In genomic region chr3:32881624-32882023, GRCh38 we compare ENCODE assay signal across 19 cellular contexts.
DNase-seq lines count a peak whose midpoint lies in the region; ATAC-seq, FAIRE-seq and TF ChIP-seq lines count a peak whose summit lies in the region.
"Had no signal": no experiment of that assay in that cellular context is flagged by ENCODE, and none has a peak within 500 bp of the region (broad histone marks: within the 10 kb centered on the region; RNA-seq: fewer than 3 reads in every experiment).

No MANE protein-coding gene starts in this region.

- no peak for FAIRE-seq in HepG2 (lab: Jason Lieb, UNC)
- FAIRE-seq: GM12892 had no signal

- H3K4me3 Mint-ChIP-seq in WTC11: no peak overlapping the region
- H3K4me3 Mint-ChIP-seq in nephron: no peak overlapping the region
- no peak overlapping the region for H3K4me3 Mint-ChIP-seq in progenitor cell of endocrine pancreas (ENCODE audit: low read depth)
- H3K4me3 Mint-ChIP-seq: CD14-positive monocyte; CD4-positive, alpha-beta memory T cell; IgD-negative memory B cell had no signal

- intact Hi-C loops in HepG2 (cut with micrococcal nuclease; ENCODE audit: unreplicated experiment) (no loop called here), right lobe of liver (cut with DNase I) (no loop called here), left colon (cut with DNase I, micrococcal nuclease) (no loop called here)

- peaks cover 98% of the 10 kb centered on the region for H3K79me2 ChIP-seq in HepG2 (ENCODE audit: insufficient read depth, low read length)

- peak overlapping the region; percentile 20 for H3K27ac ChIP-seq in HepG2 (ENCODE audit: extremely low read length, insufficient read depth, low read length)
- H3K27ac ChIP-seq in right lobe of liver: no peak overlapping the region
- no peak overlapping the region for H3K27ac ChIP-seq in Peyer's patch
- H3K27ac ChIP-seq: BLaER1, HL-60 had no signal

- no peak for TF ChIP-seq RAD21 in HepG2 (CRISPR knock-in tag; IDR thresholded peaks at IDR 0.05)

- H4K20me1 ChIP-seq in HepG2 (ENCODE audit: insufficient read depth, low read length): peaks cover 98% of the 10 kb centered on the region
- H4K20me1 ChIP-seq: BLaER1 had no signal

- no peak for TF ChIP-seq POLR2A in HepG2 (IDR thresholded peaks at IDR 0.05; ENCODE audit: insufficient read depth in 1 of 2, low read depth in 2 of 2, low read length in 2 of 2)
- TF ChIP-seq POLR2A in right lobe of liver (IDR thresholded peaks at IDR 0.05): no peak
- TF ChIP-seq POLR2A in Peyer's patch (IDR thresholded peaks at IDR 0.05): no peak

- H3K27me3 Mint-ChIP-seq in WTC11 (ENCODE audit: low read depth): no peaks in the 10 kb centered on the region
- H3K27me3 Mint-ChIP-seq in nephron (ENCODE audit: low read depth): peaks cover 18% of the 10 kb centered on the region
- H3K27me3 Mint-ChIP-seq in progenitor cell of endocrine pancreas: no peaks in the 10 kb centered on the region

- H3K36me3 ChIP-seq in HepG2 (replicated peaks in 1 of 2; ENCODE audit: control insufficient read depth in 1 of 2, insufficient read depth in 2 of 2, low read length in 2 of 2): peaks cover 51 to 81% of the 10 kb centered on the region in 2 experiments
- H3K36me3 ChIP-seq in right lobe of liver: no peaks in the 10 kb centered on the region
- no peaks in the 10 kb centered on the region for H3K36me3 ChIP-seq in Peyer's patch

- no peaks in the 10 kb centered on the region for H3K9me3 Mint-ChIP-seq in WTC11
- no peaks in the 10 kb centered on the region for H3K9me3 Mint-ChIP-seq in nephron
- no peaks in the 10 kb centered on the region for H3K9me3 Mint-ChIP-seq in progenitor cell of endocrine pancreas (ENCODE audit: low read depth)

- BruUV-seq in HepG2 (replicated peaks; lab: Mats Ljungman, UMichigan): no TSS peak

- H3K36me3 Mint-ChIP-seq in WTC11 (peaks cover 61% of the 10 kb centered on the region), nephron (ENCODE audit: low read depth) (peaks cover 19% of the 10 kb centered on the region), progenitor cell of endocrine pancreas (ENCODE audit: insufficient read depth) (peaks cover 13% of the 10 kb centered on the region)
- H3K36me3 Mint-ChIP-seq: CD4-positive, alpha-beta memory T cell had no signal

- TF ChIP-seq EP300 in HepG2 (IDR thresholded peaks at IDR 0.05; ENCODE audit: low read depth in 2 of 2, low read length in 2 of 2) (no peak), HepG2 (CRISPR knock-in tag; IDR thresholded peaks at IDR 0.05; ENCODE audit: borderline replicate concordance) (no peak)

- ATAC-seq in HepG2: no peak
- ATAC-seq in right lobe of liver: no peak
- no peak for ATAC-seq in WTC11
- no peak for ATAC-seq in left colon

- H3K27ac Mint-ChIP-seq in WTC11: peak overlapping the region; percentile 64
- peak overlapping the region; percentile 15 to 51 (median 42) for H3K27ac Mint-ChIP-seq in nephron
- H3K27ac Mint-ChIP-seq in progenitor cell of endocrine pancreas: peak overlapping the region; percentile 29
- H3K27ac Mint-ChIP-seq: CD14-positive monocyte; CD4-positive, alpha-beta memory T cell; IgD-negative memory B cell had no signal

- H3K4me1 ChIP-seq in HepG2 (ENCODE audit: insufficient read depth, low read length) (peaks cover 71% of the 10 kb centered on the region), right lobe of liver (no peaks in the 10 kb centered on the region), Peyer's patch (no peaks in the 10 kb centered on the region)
- H3K4me1 ChIP-seq: BLaER1 had no signal

- H3K4me3 ChIP-seq in HepG2 (replicated peaks in 1 of 3; ENCODE audit: insufficient read depth in 1 of 3, low read depth in 2 of 3, low read length in 3 of 3): no peak overlapping the region
- H3K4me3 ChIP-seq in right lobe of liver: no peak overlapping the region
- no peak overlapping the region for H3K4me3 ChIP-seq in Peyer's patch
- H3K4me3 ChIP-seq: BLaER1 had no signal

- CTCF ChIA-PET in HepG2 (lab: Yijun Ruan, JAX; ENCODE audit: low intra/inter-chr PET ratio, low total read pairs) (no interaction called here), WTC11 (lab: Charles Lee) (no interaction called here)

- no peak overlapping the region for H2AFZ ChIP-seq in HepG2 (ENCODE audit: low read length)

- in situ Hi-C loops in HepG2 (cut with HindIII; ENCODE audit: extremely low pct_ligation_motif_present, low pct_unique_long_range_greater_than_20kb): loop anchor here (10.0 kb wide), 1 partner anchor 57 kb away; no protein-coding TSS in a partner anchor

- H3K27me3 ChIP-seq in HepG2 (ENCODE audit: control insufficient read depth in 1 of 2, insufficient read depth in 2 of 2, low read length in 2 of 2): no peaks in the 10 kb centered on the region
- H3K27me3 ChIP-seq in right lobe of liver: no peaks in the 10 kb centered on the region
- H3K27me3 ChIP-seq in Peyer's patch: no peaks in the 10 kb centered on the region
- H3K27me3 ChIP-seq: BLaER1 had no signal

- peaks cover 85% of the 10 kb centered on the region for H3K4me1 Mint-ChIP-seq in WTC11
- H3K4me1 Mint-ChIP-seq in nephron: peaks cover 17% of the 10 kb centered on the region
- H3K4me1 Mint-ChIP-seq in progenitor cell of endocrine pancreas (ENCODE audit: low read depth): peaks cover 25% of the 10 kb centered on the region

- no peak for TF ChIP-seq CTCF in HepG2 (CRISPR knock-in tag; IDR thresholded peaks at IDR 0.05)
- TF ChIP-seq CTCF in right lobe of liver (IDR thresholded peaks at IDR 0.05): no peak
- TF ChIP-seq CTCF in WTC11 (IDR thresholded peaks at IDR 0.05): no peak
- no peak for TF ChIP-seq CTCF in nephron (IDR thresholded peaks at IDR 0.05; ENCODE audit: unreplicated experiment in 3 of 3)
- no peak for TF ChIP-seq CTCF in progenitor cell of endocrine pancreas (IDR thresholded peaks at IDR 0.05; ENCODE audit: unreplicated experiment)
- TF ChIP-seq CTCF in Peyer's patch (IDR thresholded peaks at IDR 0.05): no peak

- H3K9ac ChIP-seq in HepG2 (ENCODE audit: insufficient read depth, low read depth, low read length): no peak overlapping the region
- H3K9ac ChIP-seq: BLaER1 had no signal

- H3K4me2 ChIP-seq in HepG2 (ENCODE audit: low read depth, low read length): no peak overlapping the region
- H3K4me2 ChIP-seq: BLaER1 had no signal

- DNase-seq in HepG2 (ENCODE audit: low spot score) (no peak), right lobe of liver (no peak), WTC11 (ENCODE audit: low spot score) (no peak), progenitor cell of endocrine pancreas (ENCODE audit: low spot score, unreplicated experiment) (no peak), left colon (no peak), Peyer's patch (no peak), SKM-1 treated with dmso at 0.1 percent for 144 hours (lab: John Stamatoyannopoulos, UW; ENCODE audit: unreplicated experiment) (no peak)
- DNase-seq: 8988T; CD4-positive, alpha-beta memory T cell; DMS153; DMS79; GDM1; HCEC 1CT had no signal

- POLR2A ChIA-PET in HepG2 (lab: Yijun Ruan, JAX): no interaction called here
- POLR2A ChIA-PET in WTC11 (lab: Charles Lee): no interaction called here

- WGBS in HepG2 (ENCODE audit: low lambda C conversion rate): 91% methylated on average over 2 of the region's 2 CpGs
- 76% methylated on average over 2 of the region's 2 CpGs for WGBS in right lobe of liver (ENCODE audit: insufficient coverage, low coverage, low lambda C conversion rate, missing lambda C conversion rate)

- H3K9me3 ChIP-seq in HepG2 (ENCODE audit: low read length): no peaks in the 10 kb centered on the region
- no peaks in the 10 kb centered on the region for H3K9me3 ChIP-seq in right lobe of liver
- no peaks in the 10 kb centered on the region for H3K9me3 ChIP-seq in Peyer's patch
- H3K9me3 ChIP-seq: BLaER1 had no signal

TF ChIP-seq in HepG2, 621 proteins besides CTCF, POLR2A, EP300 and RAD21:
- TF ChIP-seq SP140L (CRISPR knock-in tag; IDR thresholded peaks at IDR 0.05; ENCODE audit: borderline replicate concordance) (no peak), BORCS8-MEF2B (CRISPR knock-in tag; IDR thresholded peaks at IDR 0.05) (no peak), RBM39 (IDR thresholded peaks at IDR 0.05; ENCODE audit: low read depth, low read length, poor library complexity, severe bottlenecking) (no peak), U2AF2 (IDR thresholded peaks at IDR 0.05; ENCODE audit: low read depth, low read length) (no peak), KAT2B (IDR thresholded peaks at IDR 0.05; ENCODE audit: borderline replicate concordance, low read depth, low read length) (no peak), GATA4 (IDR thresholded peaks at IDR 0.05; ENCODE audit: borderline replicate concordance, low read depth) (no peak), RBM22 (optimal IDR thresholded peaks at IDR 0.05; ENCODE audit: low read length) (peak; percentile 95), ZNF557 (CRISPR knock-in tag; IDR thresholded peaks at IDR 0.05) (no peak)

TF ChIP-seq in WTC11, 78 proteins besides CTCF, POLR2A, EP300 and RAD21 (continues in another document):
- TF ChIP-seq ZNF671 (CRISPR knock-in tag; IDR thresholded peaks at IDR 0.05): no peak
- TF ChIP-seq E2F4 (CRISPR knock-in tag; IDR thresholded peaks at IDR 0.05; ENCODE audit: borderline replicate concordance, low read depth): no peak
- no peak for TF ChIP-seq SOX15 (CRISPR knock-in tag; IDR thresholded peaks at IDR 0.05)
- TF ChIP-seq SMAD3 (CRISPR knock-in tag; IDR thresholded peaks at IDR 0.05; ENCODE audit: borderline replicate concordance): no peak
- no peak for TF ChIP-seq ATF3 (CRISPR knock-in tag; conservative IDR thresholded peaks at IDR 0.05)
- no peak for TF ChIP-seq MXD4 (CRISPR knock-in tag; IDR thresholded peaks at IDR 0.05; ENCODE audit: borderline replicate concordance)
- TF ChIP-seq PRRX2 (CRISPR knock-in tag; IDR thresholded peaks at IDR 0.05): no peak
- TF ChIP-seq ERG (CRISPR knock-in tag; IDR thresholded peaks at IDR 0.05): no peak
